Comparison of ENCODE assay signal across 6 cellular contexts in the genomic region with DNA sequence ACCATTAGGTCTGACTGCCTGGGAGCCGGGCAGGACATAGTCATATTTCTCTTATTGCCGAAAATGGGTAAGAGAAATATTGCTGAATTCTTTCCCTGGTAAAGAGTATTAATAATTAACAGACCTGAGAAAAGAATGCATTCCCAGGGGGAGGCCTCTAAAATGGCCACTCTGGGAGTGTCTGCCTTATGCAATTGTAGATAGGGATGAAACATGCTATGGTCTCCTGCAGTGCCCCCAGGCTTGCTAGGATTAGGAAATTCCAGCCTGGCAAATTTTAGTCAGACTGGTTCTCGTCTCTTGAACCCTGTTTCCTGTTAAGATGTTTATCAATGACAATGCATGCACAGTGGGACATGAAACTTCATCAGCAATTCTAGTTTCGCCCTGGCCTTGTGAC.
DNase-seq lines count a peak whose midpoint lies in the region; ATAC-seq and TF ChIP-seq lines count a peak whose summit lies in the region.
"Not testable (repeated sequence)": the region's sequence is repeated elsewhere in the genome, so short reads cannot be mapped to it uniquely, and the experiment has no call there.

No MANE protein-coding gene starts in this region.

- TF ChIP-seq CTCF in GM23338 (conservative IDR thresholded peaks at IDR 0.05; ENCODE audit: low read depth in 2 of 2); HEK293 (tag by site-specific recombination; IDR thresholded peaks at IDR 0.05); WTC11 (IDR thresholded peaks at IDR 0.05); glutamatergic neuron (IDR thresholded peaks at IDR 0.05; ENCODE audit: partially characterized antibody, unreplicated experiment); testis (IDR thresholded peaks at IDR 0.05): not testable (repeated sequence)

- H3K9me3 Mint-ChIP-seq in GM23338 = peaks cover 47% of the 10 kb centered on the region
- H3K9me3 Mint-ChIP-seq in WTC11 = peaks cover 55% of the 10 kb centered on the region
- not testable (repeated sequence) for H3K9me3 Mint-ChIP-seq in glutamatergic neuron (ENCODE audit: unreplicated experiment)

- H4K20me1 ChIP-seq in GM23338 (replicated peaks; ENCODE audit: insufficient read depth) = not testable (repeated sequence)

- H3K36me3 ChIP-seq in GM23338 (ENCODE audit: insufficient read depth); HEK293 (ENCODE audit: control insufficient read depth in 2 of 2, insufficient read depth in 1 of 2, low read length in 2 of 2); testis (ENCODE audit: low read depth, missing control alignments): not testable (repeated sequence)

- H3K36me3 Mint-ChIP-seq in GM23338 (ENCODE audit: low read depth) = peaks cover 50% of the 10 kb centered on the region
- peaks cover 40% of the 10 kb centered on the region for H3K36me3 Mint-ChIP-seq in WTC11
- H3K36me3 Mint-ChIP-seq in glutamatergic neuron (ENCODE audit: unreplicated experiment) = not testable (repeated sequence)

- intact Hi-C loops in testis (cut with DNase I; ENCODE audit: low total_unique reads) = not testable (repeated sequence)

- H3K4me3 ChIP-seq in GM23338; HEK293 (ENCODE audit: low read depth, low read length); testis: not testable (repeated sequence)

- not testable (repeated sequence) for H3K27me3 ChIP-seq in GM23338 (ENCODE audit: insufficient read depth); testis

- not testable (repeated sequence) for H2AFZ ChIP-seq in GM23338

- not testable (repeated sequence) for H3F3A ChIP-seq in GM23338 (replicated peaks; ENCODE audit: low read depth)

- H3K27ac Mint-ChIP-seq in GM23338; WTC11; glutamatergic neuron (ENCODE audit: unreplicated experiment): not testable (repeated sequence)

- not testable (repeated sequence) for H3K4me1 ChIP-seq in GM23338 (ENCODE audit: insufficient read depth); HEK293 (ENCODE audit: control insufficient read depth, insufficient read depth, low read length); testis

- H3K9me2 ChIP-seq in GM23338 (ENCODE audit: insufficient read depth) = peaks cover 11% of the 10 kb centered on the region

- CTCF ChIA-PET in HEK293 (lab: Yijun Ruan, JAX); WTC11 (lab: Charles Lee): not testable (repeated sequence)

- 91 to 97% methylated on average over 4 of the region's 4 CpGs for WGBS in testis, 2 donors

- H3K27me3 Mint-ChIP-seq in GM23338 (ENCODE audit: insufficient read depth, low read depth, poor library complexity); WTC11 (ENCODE audit: low read depth); glutamatergic neuron (ENCODE audit: unreplicated experiment): not testable (repeated sequence)

- ATAC-seq in GM23338, WTC11: not testable (repeated sequence)

- not testable (repeated sequence) for H3K4me3 Mint-ChIP-seq in GM23338; WTC11; glutamatergic neuron (ENCODE audit: unreplicated experiment)

- not testable (repeated sequence) for H3K79me2 ChIP-seq in GM23338 (replicated peaks; ENCODE audit: insufficient read depth)

- POLR2A ChIA-PET in HEK293 (lab: Yijun Ruan, JAX); WTC11 (lab: Charles Lee): not testable (repeated sequence)

- not testable (repeated sequence) for H3K27ac ChIP-seq in GM23338 (ENCODE audit: low read depth); HEK293 (ENCODE audit: extremely low read depth, low read depth, low read length); testis

- not testable (repeated sequence) for H3K4me1 Mint-ChIP-seq in GM23338; glutamatergic neuron (ENCODE audit: low read depth, unreplicated experiment)
- peaks cover 14% of the 10 kb centered on the region for H3K4me1 Mint-ChIP-seq in WTC11

- not testable (repeated sequence) for TF ChIP-seq POLR2A in testis (IDR thresholded peaks at IDR 0.05)

- H3K9me3 ChIP-seq in HEK293 (ENCODE audit: control insufficient read depth, insufficient read depth, low read depth, low read length); testis: not testable (repeated sequence)

- DNase-seq in GM23338 (ENCODE audit: low spot score) = peak; percentile 20
- peak; percentile 38 for DNase-seq in OCI-M1 (lab: John Stamatoyannopoulos, UW)
- peak; percentile 15 for DNase-seq in WTC11 (ENCODE audit: low spot score)
- DNase-seq in glutamatergic neuron = peak; percentile 17
- DNase-seq in testis = peak; percentile 15

- H3K4me2 ChIP-seq in GM23338 = not testable (repeated sequence)

TF ChIP-seq in HEK293, 187 proteins besides CTCF, POLR2A, EP300 and RAD21:
- TF ChIP-seq SETDB1 (IDR thresholded peaks at IDR 0.05; ENCODE audit: insufficient read length, low read length) = peak; percentile 87
